In the genomic region with DNA sequence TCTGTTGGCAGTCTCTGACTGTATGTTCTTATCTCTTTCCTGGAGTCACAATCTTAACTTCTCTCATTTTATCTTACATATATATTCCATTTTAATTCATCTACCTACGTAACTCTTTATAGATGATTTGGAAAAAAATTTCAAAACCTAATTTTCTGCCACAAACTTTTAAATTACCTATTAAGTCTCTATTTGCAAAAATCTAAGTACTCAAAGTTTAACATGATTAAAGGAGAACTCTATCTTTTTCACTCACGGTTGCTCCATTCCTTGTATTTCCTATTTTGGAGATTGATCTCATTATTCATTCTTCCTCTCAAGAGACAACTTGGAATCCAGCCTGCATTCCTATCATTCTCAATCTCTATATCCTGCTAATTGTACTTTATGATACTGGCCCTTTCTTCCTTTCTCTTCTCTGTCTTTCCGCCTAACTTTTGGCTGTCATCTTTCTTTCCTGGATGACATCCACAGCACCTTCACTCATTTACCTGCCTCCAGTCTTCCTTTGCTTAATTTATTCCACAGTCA, we compare ENCODE assay signal across 19 cellular contexts.
A peak's percentile ranks its signal among the peaks of the same experiment; 100 is the strongest.
DNase-seq lines count a peak whose midpoint lies in the region; FAIRE-seq and TF ChIP-seq lines count a peak whose summit lies in the region.
"Had no signal": no experiment of that assay in that cellular context is flagged by ENCODE, and none has a peak within 500 bp of the region (broad histone marks: within the 10 kb centered on the region; RNA-seq: fewer than 3 reads in every experiment).

No MANE protein-coding gene starts in this region.

- FAIRE-seq in frontal cortex (lab: Jason Lieb, UNC), result no peak
- FAIRE-seq: TTC549 had no signal

- DNase-seq in AG20443 (ENCODE audit: low spot score) (peak; percentile 24), NCI-H446 treated with DMSO at 0.1 percent for 48 hours (lab: John Stamatoyannopoulos, UW) (peak; percentile 2), cardiac fibroblast (ENCODE audit: low read depth in 2 of 2) (peak; percentile 67 to 83), left kidney (ENCODE audit: low read depth, low spot score) (peak; percentile 15), ecto neural progenitor cell (ENCODE audit: low spot score) (no peak), iPS-NIHi7 (ENCODE audit: extremely low spot score) (no peak), UCSD-AML1 (lab: John Stamatoyannopoulos, UW; ENCODE audit: unreplicated experiment) (no peak), frontal cortex (ENCODE audit: low spot score in 2 of 2) (no peak)
- DNase-seq: activated naive CD4-positive, alpha-beta T cell treated with anti-CD3 and anti-CD28 coated beads for 36 hours; DMS79 treated with DMSO at 0.1 percent for 48 hours; esophagus squamous epithelium; immature natural killer cell; NCI-H1417; NCI-H526 treated with DMSO at 0.1 percent for 48 hours; retina; SHP77; stimulated activated CD4-positive, alpha-beta T cell treated with anti-CD3 and anti-CD28 coated beads, Interleukin-4, amount 100 ng/mL, for 24 hours; stimulated activated naive B cell treated with anti-CD40 and anti-IgM and Interleukin-4, amounts not matched to agents 10 μg/mL and 1 μg/mL and 100 μg/mL, for 72 hours had no signal

- TF ChIP-seq CTCF in cardiac fibroblast (IDR thresholded peaks at IDR 0.05; ENCODE audit: low read depth, low read length), result no peak

- H3K4me3 ChIP-seq in cardiac fibroblast (replicated peaks in 1 of 2; ENCODE audit: low read depth in 2 of 2, low read length in 2 of 2), result no peak overlapping the region
- H3K4me3 ChIP-seq: esophagus squamous epithelium had no signal

Comparison
In these comparisons a context has a peak if more than half of its experiments do, and no peak if none do; other contexts are left out.
1. DNase-seq: peak in AG20443 (single experiment), NCI-H446 treated with DMSO at 0.1 percent for 48 hours (single experiment), cardiac fibroblast (2 of 2) and left kidney (single experiment); none in ecto neural progenitor cell (single experiment), iPS-NIHi7 (single experiment), UCSD-AML1 (single experiment) and frontal cortex (0 of 2).